ENCODE assay signal across 12 cellular contexts in genomic region chr2:61356958-61357350, GRCh38.
DNase-seq lines count a peak whose midpoint lies in the region; ATAC-seq and TF ChIP-seq lines count a peak whose summit lies in the region.
"Had no signal": no experiment of that assay in that cellular context is flagged by ENCODE, and none has a peak within 500 bp of the region (broad histone marks: within the 10 kb centered on the region; RNA-seq: fewer than 3 reads in every experiment).

No MANE protein-coding gene starts in this region.

- H3K9me3 ChIP-seq in hepatocyte (ENCODE audit: low read depth) (peaks cover 7% of the 10 kb centered on the region), upper lobe of left lung (peaks cover 0 to 8% (median 2%) of the 10 kb centered on the region in 4 donors)
- H3K9me3 ChIP-seq: pancreas had no signal

- H3K27ac ChIP-seq in hepatocyte (no peak overlapping the region), upper lobe of left lung (peak overlapping the region; percentile 19 to 62 (median 41))
- H3K27ac ChIP-seq: pancreas had no signal

- no peak for TF ChIP-seq POLR2A in upper lobe of left lung (IDR thresholded peaks at IDR 0.05)

- H3K4me1 Mint-ChIP-seq in activated naive CD4-positive, alpha-beta T cell treated with anti-CD3 and anti-CD28 coated beads, Interleukin-2, amount 50 U/mL, for 24 hours = peaks cover 67% of the 10 kb centered on the region
- H3K4me1 Mint-ChIP-seq in activated naive CD8-positive, alpha-beta T cell (ENCODE audit: low read depth) = peaks cover 45% of the 10 kb centered on the region
- H3K4me1 Mint-ChIP-seq in activated CD4-positive, alpha-beta T cell treated with anti-CD3 and anti-CD28 coated beads, Interleukin-2, amount 10 ng/mL, durations not matched to agents 7 days and 5 days = peaks cover 22% of the 10 kb centered on the region

- H2AFZ ChIP-seq in hepatocyte = no peak overlapping the region

- no peak for TF ChIP-seq EP300 in upper lobe of left lung (IDR thresholded peaks at IDR 0.05)

- no peak for DNase-seq in activated naive CD4-positive, alpha-beta T cell treated with anti-CD3 and anti-CD28 coated beads, Interleukin-2, amount 50 U/mL, for 16 hours
- no peak for DNase-seq in hepatocyte (ENCODE audit: low spot score)
- DNase-seq in upper lobe of left lung = no peak
- DNase-seq in activated CD4-positive, alpha-beta T cell treated with anti-CD3 and anti-CD28 coated beads, Interleukin-2, amount 10 ng/mL, durations not matched to agents 7 days and 5 days = no peak
- no peak for DNase-seq in ecto neural progenitor cell (ENCODE audit: low spot score)
- DNase-seq: esophagus squamous epithelium, NCI-H1930, pancreas had no signal

- no peak overlapping the region for H3K4me3 Mint-ChIP-seq in activated naive CD4-positive, alpha-beta T cell treated with anti-CD3 and anti-CD28 coated beads, Interleukin-2, amount 50 U/mL, for 24 hours
- H3K4me3 Mint-ChIP-seq in activated naive CD8-positive, alpha-beta T cell = no peak overlapping the region
- H3K4me3 Mint-ChIP-seq in activated CD4-positive, alpha-beta T cell treated with anti-CD3 and anti-CD28 coated beads, Interleukin-2, amount 10 ng/mL, durations not matched to agents 7 days and 5 days = no peak overlapping the region
- H3K4me3 Mint-ChIP-seq: brain had no signal

- no peaks in the 10 kb centered on the region for H3K27me3 ChIP-seq in hepatocyte
- no peaks in the 10 kb centered on the region for H3K27me3 ChIP-seq in upper lobe of left lung
- H3K27me3 ChIP-seq: esophagus squamous epithelium, pancreas had no signal

- peaks cover 82% of the 10 kb centered on the region for H3K79me2 ChIP-seq in hepatocyte

- H3K4me2 ChIP-seq in hepatocyte = peak overlapping the region; percentile 2

- POLR2A ChIA-PET in activated CD4-positive, alpha-beta T cell treated with anti-CD3 and anti-CD28 coated beads, Interleukin-2, amount 10 ng/mL, durations not matched to agents 7 days and 5 days (lab: Charles Lee) = no interaction called here

- H3K27me3 Mint-ChIP-seq in activated naive CD4-positive, alpha-beta T cell treated with anti-CD3 and anti-CD28 coated beads, Interleukin-2, amount 50 U/mL, for 24 hours = no peaks in the 10 kb centered on the region
- H3K27me3 Mint-ChIP-seq in activated naive CD8-positive, alpha-beta T cell = no peaks in the 10 kb centered on the region
- no peaks in the 10 kb centered on the region for H3K27me3 Mint-ChIP-seq in activated CD4-positive, alpha-beta T cell treated with anti-CD3 and anti-CD28 coated beads, Interleukin-2, amount 10 ng/mL, durations not matched to agents 7 days and 5 days
- H3K27me3 Mint-ChIP-seq: brain had no signal

- peaks cover 36% of the 10 kb centered on the region for H3K36me3 Mint-ChIP-seq in activated naive CD4-positive, alpha-beta T cell treated with anti-CD3 and anti-CD28 coated beads, Interleukin-2, amount 50 U/mL, for 24 hours
- peaks cover 30% of the 10 kb centered on the region for H3K36me3 Mint-ChIP-seq in activated naive CD8-positive, alpha-beta T cell
- H3K36me3 Mint-ChIP-seq in activated CD4-positive, alpha-beta T cell treated with anti-CD3 and anti-CD28 coated beads, Interleukin-2, amount 10 ng/mL, durations not matched to agents 7 days and 5 days (ENCODE audit: low read depth) = peaks cover 54% of the 10 kb centered on the region

- no peak for TF ChIP-seq CTCF in hepatocyte (IDR thresholded peaks at IDR 0.05; ENCODE audit: poor library complexity)
- no peak for TF ChIP-seq CTCF in upper lobe of left lung (IDR thresholded peaks at IDR 0.05)

- ATAC-seq in upper lobe of left lung (ENCODE audit: low FRiP score in 2 of 2) (peak; percentile 43 to 68), GM21381 (IDR thresholded peaks at IDR 0.05; ENCODE audit: unreplicated experiment) (no peak)

- WGBS in hepatocyte (ENCODE audit: low lambda C conversion rate, missing lambda C conversion rate) = 93% methylated on average over 1 of the region's 1 CpG
- 46 to 47% methylated on average over 1 of the region's 1 CpG for WGBS in upper lobe of left lung, 2 donors

- H4K20me1 ChIP-seq in hepatocyte (ENCODE audit: insufficient read depth, poor library complexity, severe bottlenecking) = no peaks in the 10 kb centered on the region

- no peaks in the 10 kb centered on the region for H3K9me3 Mint-ChIP-seq in activated naive CD4-positive, alpha-beta T cell treated with anti-CD3 and anti-CD28 coated beads, Interleukin-2, amount 50 U/mL, for 24 hours
- H3K9me3 Mint-ChIP-seq in activated naive CD8-positive, alpha-beta T cell (ENCODE audit: low read depth) = no peaks in the 10 kb centered on the region
- peaks cover 9% of the 10 kb centered on the region for H3K9me3 Mint-ChIP-seq in activated CD4-positive, alpha-beta T cell treated with anti-CD3 and anti-CD28 coated beads, Interleukin-2, amount 10 ng/mL, durations not matched to agents 7 days and 5 days

- H3K4me1 ChIP-seq in hepatocyte (ENCODE audit: insufficient read depth) (peaks cover 3% of the 10 kb centered on the region), upper lobe of left lung (peaks cover 10 to 22% (median 19%) of the 10 kb centered on the region in 4 donors)

- peaks cover 6% of the 10 kb centered on the region for H3K36me3 ChIP-seq in hepatocyte (replicated peaks; ENCODE audit: insufficient read depth, low read depth)
- H3K36me3 ChIP-seq in upper lobe of left lung = peaks cover 0 to 15% (median 0%) of the 10 kb centered on the region in 4 donors
- H3K36me3 ChIP-seq: pancreas had no signal

- no peak overlapping the region for H3K4me3 ChIP-seq in hepatocyte
- no peak overlapping the region for H3K4me3 ChIP-seq in upper lobe of left lung
- H3K4me3 ChIP-seq: esophagus squamous epithelium, pancreas had no signal

- H3K9me2 ChIP-seq in hepatocyte (replicated peaks; ENCODE audit: insufficient read depth) = no peaks in the 10 kb centered on the region

- CTCF ChIA-PET in activated CD4-positive, alpha-beta T cell treated with anti-CD3 and anti-CD28 coated beads, Interleukin-2, amount 10 ng/mL, durations not matched to agents 7 days and 5 days (lab: Charles Lee) = no interaction called here

- peak overlapping the region; percentile 26 for H3K27ac Mint-ChIP-seq in activated naive CD4-positive, alpha-beta T cell treated with anti-CD3 and anti-CD28 coated beads, Interleukin-2, amount 50 U/mL, for 24 hours
- peak overlapping the region; percentile 62 for H3K27ac Mint-ChIP-seq in activated naive CD8-positive, alpha-beta T cell
- no peak overlapping the region for H3K27ac Mint-ChIP-seq in activated CD4-positive, alpha-beta T cell treated with anti-CD3 and anti-CD28 coated beads, Interleukin-2, amount 10 ng/mL, durations not matched to agents 7 days and 5 days
- H3K27ac Mint-ChIP-seq: brain had no signal
